In the genomic region with DNA sequence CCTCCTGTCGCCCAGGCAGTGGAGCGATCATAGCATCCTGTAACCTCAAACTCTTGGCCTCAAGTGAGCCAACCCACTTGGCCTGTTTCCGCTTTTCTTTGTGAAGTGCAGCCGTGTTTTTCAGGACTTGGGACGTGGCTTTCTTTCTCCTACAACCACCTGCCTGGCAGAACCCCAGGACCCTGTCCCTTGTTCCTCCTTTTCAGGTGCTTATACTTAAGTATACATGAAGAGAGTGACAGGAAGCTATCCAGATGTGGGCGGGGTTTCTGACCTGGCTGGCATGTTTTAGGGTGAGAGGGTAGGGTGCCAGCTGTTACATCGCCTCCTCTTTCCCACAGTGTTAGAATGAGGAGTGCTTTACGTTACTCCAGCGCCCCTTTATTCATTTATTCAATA, we compare ENCODE assay signal across 8 cellular contexts. TPM values are rescaled to one million over a fixed set of nuclear protein-coding genes. Genes with fewer than 3 reads are reported as not detected.
DNase-seq lines count a peak whose midpoint lies in the region; ATAC-seq and TF ChIP-seq lines count a peak whose summit lies in the region.

No MANE protein-coding gene starts in this region.

- 93 to 94% methylated on average over 6 to 7 of the region's 9 CpGs for WGBS in mesodermal cell (ENCODE audit: insufficient coverage in 2 of 2), 2 experiments

- TF ChIP-seq CTCF in AG10803 (conservative IDR thresholded peaks at IDR 0.05; ENCODE audit: low read length) = no peak
- TF ChIP-seq CTCF in HEK293 (tag by site-specific recombination; IDR thresholded peaks at IDR 0.05) = no peak
- no peak for TF ChIP-seq CTCF in cardiac fibroblast (IDR thresholded peaks at IDR 0.05; ENCODE audit: low read depth, low read length)

- H3K36me3 ChIP-seq in HEK293 (ENCODE audit: control insufficient read depth in 2 of 2, insufficient read depth in 1 of 2, low read length in 2 of 2) = peaks cover 36 to 47% of the 10 kb centered on the region in 2 experiments
- H3K36me3 ChIP-seq in mesodermal cell (ENCODE audit: control insufficient read depth, insufficient read depth, low read length) = peaks cover 49% of the 10 kb centered on the region

- ATAC-seq in HG03460 (IDR thresholded peaks at IDR 0.05; ENCODE audit: unreplicated experiment) (no peak), HG03342 (IDR thresholded peaks at IDR 0.05; ENCODE audit: unreplicated experiment) (no peak)

- DNase-seq in AG10803 (ENCODE audit: low read depth) (no peak), cardiac fibroblast (ENCODE audit: low read depth in 2 of 2) (no peak), occipital lobe (lab: John Stamatoyannopoulos, UW) (no peak), putamen (ENCODE audit: low spot score) (no peak)

- POLR2A ChIA-PET in HEK293 (lab: Yijun Ruan, JAX) = interaction anchor here (0.6 kb wide), 1 partner anchor 48 kb away, joined by 6 read pairs; no protein-coding TSS in a partner anchor

- peak overlapping the region; percentile 93 for H3K4me3 ChIP-seq in AG10803 (ENCODE audit: low read length)
- peak overlapping the region; percentile 79 for H3K4me3 ChIP-seq in HEK293 (ENCODE audit: low read depth, low read length)
- peak overlapping the region; percentile 82 to 88 for H3K4me3 ChIP-seq in cardiac fibroblast (replicated peaks in 1 of 2; ENCODE audit: low read depth in 2 of 2, low read length in 2 of 2)
- peak overlapping the region; percentile 84 for H3K4me3 ChIP-seq in mesodermal cell (ENCODE audit: extremely low read depth, insufficient read depth, low read length, poor library complexity, severe bottlenecking)

- H3K27ac ChIP-seq in HEK293 (ENCODE audit: extremely low read depth, low read depth, low read length) = no peak overlapping the region
- no peak overlapping the region for H3K27ac ChIP-seq in mesodermal cell (ENCODE audit: low read depth, low read length, severe bottlenecking)

- H3K4me1 ChIP-seq in HEK293 (ENCODE audit: control insufficient read depth, insufficient read depth, low read length) (no peaks in the 10 kb centered on the region), mesodermal cell (ENCODE audit: control insufficient read depth, insufficient read depth, low read length, poor library complexity, severe bottlenecking) (no peaks in the 10 kb centered on the region)

- CTCF ChIA-PET in HEK293 (lab: Yijun Ruan, JAX) = interaction anchor here (0.6 kb wide), 1 partner anchor 172 kb away, joined by 3 read pairs; no protein-coding TSS in a partner anchor

- H3K9me3 ChIP-seq in HEK293 (ENCODE audit: control insufficient read depth, insufficient read depth, low read depth, low read length) (peaks cover 5% of the 10 kb centered on the region), mesodermal cell (ENCODE audit: control insufficient read depth, low read length) (peaks cover 80% of the 10 kb centered on the region)

TF ChIP-seq in HEK293, 187 proteins besides CTCF, POLR2A, EP300 and RAD21:
- no peak for TF ChIP-seq ZFHX2 (tag by site-specific recombination; conservative IDR thresholded peaks at IDR 0.05)
- TF ChIP-seq, protein P1, sequence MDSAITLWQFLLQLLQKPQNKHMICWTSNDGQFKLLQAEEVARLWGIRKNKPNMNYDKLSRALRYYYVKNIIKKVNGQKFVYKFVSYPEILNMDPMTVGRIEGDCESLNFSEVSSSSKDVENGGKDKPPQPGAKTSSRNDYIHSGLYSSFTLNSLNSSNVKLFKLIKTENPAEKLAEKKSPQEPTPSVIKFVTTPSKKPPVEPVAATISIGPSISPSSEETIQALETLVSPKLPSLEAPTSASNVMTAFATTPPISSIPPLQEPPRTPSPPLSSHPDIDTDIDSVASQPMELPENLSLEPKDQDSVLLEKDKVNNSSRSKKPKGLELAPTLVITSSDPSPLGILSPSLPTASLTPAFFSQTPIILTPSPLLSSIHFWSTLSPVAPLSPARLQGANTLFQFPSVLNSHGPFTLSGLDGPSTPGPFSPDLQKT (IDR thresholded peaks at IDR 0.05; ENCODE audit: borderline replicate concordance, low read depth, low read length) = no peak
- no peak for TF ChIP-seq ZFP37 (tag by site-specific recombination; IDR thresholded peaks at IDR 0.05)
- no peak for TF ChIP-seq ZNF423 (tag by site-specific recombination; IDR thresholded peaks at IDR 0.05)
- no peak for TF ChIP-seq SP3 (tag by site-specific recombination; IDR thresholded peaks at IDR 0.05)
- TF ChIP-seq ZNF174 (tag by site-specific recombination; IDR thresholded peaks at IDR 0.05) = no peak
- TF ChIP-seq ZNF776 (tag by site-specific recombination; IDR thresholded peaks at IDR 0.05; ENCODE audit: borderline replicate concordance) = no peak
- no peak for TF ChIP-seq SP2 (tag by site-specific recombination; IDR thresholded peaks at IDR 0.05)
- TF ChIP-seq ZNF335 (tag by site-specific recombination; conservative IDR thresholded peaks at IDR 0.05) = no peak
- no peak for TF ChIP-seq GLIS2 (tag by site-specific recombination; IDR thresholded peaks at IDR 0.05)
- no peak for TF ChIP-seq ZNF391 (tag by site-specific recombination; IDR thresholded peaks at IDR 0.05; ENCODE audit: borderline replicate concordance, low read depth)
- TF ChIP-seq IKZF3 (tag by site-specific recombination; IDR thresholded peaks at IDR 0.05) = no peak
- TF ChIP-seq KLF9 (tag by site-specific recombination; IDR thresholded peaks at IDR 0.05; ENCODE audit: low read depth) = no peak
- no peak for TF ChIP-seq ZBTB7A (tag by site-specific recombination; IDR thresholded peaks at IDR 0.05; ENCODE audit: low read depth)
- no peak for TF ChIP-seq ZNF843 (tag by site-specific recombination; IDR thresholded peaks at IDR 0.05)
- TF ChIP-seq ZSCAN18 (tag by site-specific recombination; IDR thresholded peaks at IDR 0.05) = no peak
- TF ChIP-seq BCL11A (tag by site-specific recombination; IDR thresholded peaks at IDR 0.05; ENCODE audit: low read depth) = no peak
- no peak for TF ChIP-seq ZBTB48 (tag by site-specific recombination; IDR thresholded peaks at IDR 0.05)
- TF ChIP-seq ZNF624 (tag by site-specific recombination; IDR thresholded peaks at IDR 0.05) = no peak

RNA-seq across cellular contexts. Expression of gene ZNF140, which starts 0.7 kb away (rescaled TPM):
- polyA plus RNA-seq in mesodermal cell (2013, experiment 1 of 2) = 18.4 TPM
- polyA plus RNA-seq in mesodermal cell (2013, experiment 2 of 2) = 18.7 TPM
- total RNA-seq in occipital lobe = 51.3 TPM

RNA-seq across cellular contexts. Expression of gene ZNF84, which starts 44.1 kb away (rescaled TPM):
- polyA plus RNA-seq in mesodermal cell (2013, experiment 1 of 2) = 16.5 TPM
- polyA plus RNA-seq in mesodermal cell (2013, experiment 2 of 2) = 17.1 TPM
- total RNA-seq in occipital lobe = 152 TPM

RNA-seq across cellular contexts. Expression of gene ZNF891, which starts 48.7 kb away (rescaled TPM):
- polyA plus RNA-seq in mesodermal cell (2013, experiment 1 of 2) = 0.77 TPM
- 0.61 TPM for polyA plus RNA-seq in mesodermal cell (2013, experiment 2 of 2)
- total RNA-seq in occipital lobe = 9.7 TPM

RNA-seq across cellular contexts. Expression of gene ZNF10, which starts 49.0 kb away (rescaled TPM):
- polyA plus RNA-seq in mesodermal cell (2013, experiment 1 of 2) = 4.7 TPM
- 3.4 TPM for polyA plus RNA-seq in mesodermal cell (2013, experiment 2 of 2)
- total RNA-seq in occipital lobe = 43.7 TPM
